8 cellular contexts compared by ENCODE assay signal in genomic region chr22:23179381-23180294, GRCh38. TPM values are rescaled to one million over a fixed set of nuclear protein-coding genes. Genes with fewer than 3 reads are reported as not detected.
DNase-seq lines count a peak whose midpoint lies in the region; ATAC-seq and TF ChIP-seq lines count a peak whose summit lies in the region.

No MANE protein-coding gene starts in this region.

- H2AFZ ChIP-seq in mammary epithelial cell (ENCODE audit: low read depth, low read length), result peak overlapping the region; percentile 90

- H3K4me3 ChIP-seq in mammary epithelial cell (replicated peaks in 1 of 3; ENCODE audit: insufficient read depth in 1 of 3, low read depth in 2 of 3, low read length in 3 of 3), result peak overlapping the region; percentile 33 to 79 (median 78)
- no peak overlapping the region for H3K4me3 ChIP-seq in lung
- peak overlapping the region in 2 of 3 donors; percentile 30 to 36 for H3K4me3 ChIP-seq in thyroid gland (replicated peaks in 1 of 3)

- H3K4me2 ChIP-seq in mammary epithelial cell (ENCODE audit: insufficient read depth, low read depth, low read length), result peak overlapping the region; percentile 84

- CTCF ChIA-PET in mammary epithelial cell (lab: Charles Lee; ENCODE audit: low non-redundant PET), result interaction anchor here (1.1 to 1.2 kb wide), 2 partner anchors 99 to 102 kb away, joined by 4 to 7 read pairs; no protein-coding TSS in a partner anchor

- peaks cover 10% of the 10 kb centered on the region for H3K9me3 ChIP-seq in mammary epithelial cell (replicated peaks; ENCODE audit: insufficient read depth, low read length)
- H3K9me3 ChIP-seq in lung (ENCODE audit: control insufficient read depth in 2 of 2, insufficient read depth in 1 of 2, low read length in 1 of 2), result peaks cover 0 to 6% of the 10 kb centered on the region in 2 donors
- H3K9me3 ChIP-seq in thyroid gland, result no peaks in the 10 kb centered on the region

- no peak overlapping the region for H3K9ac ChIP-seq in mammary epithelial cell (ENCODE audit: insufficient read depth, low read length)

- H3K27me3 ChIP-seq in mammary epithelial cell (ENCODE audit: insufficient read depth, low read length) (no peaks in the 10 kb centered on the region), lung (ENCODE audit: control insufficient read depth, insufficient read depth) (no peaks in the 10 kb centered on the region), thyroid gland (no peaks in the 10 kb centered on the region)

- no peak for ATAC-seq in lung (ENCODE audit: insufficient read depth, low FRiP score)

- H4K20me1 ChIP-seq in mammary epithelial cell (ENCODE audit: insufficient read depth, low read length), result no peaks in the 10 kb centered on the region

- BruUV-seq in mammary epithelial cell (replicated peaks; lab: Mats Ljungman, UMichigan), result no TSS peak

- peaks cover 39% of the 10 kb centered on the region for H3K79me2 ChIP-seq in mammary epithelial cell (ENCODE audit: insufficient read depth, low read length)

- no peaks in the 10 kb centered on the region for H3K36me3 ChIP-seq in mammary epithelial cell (ENCODE audit: insufficient read depth, low read length)
- no peaks in the 10 kb centered on the region for H3K36me3 ChIP-seq in lung (ENCODE audit: control insufficient read depth in 2 of 2, insufficient read depth in 2 of 2, low read length in 2 of 2)
- H3K36me3 ChIP-seq in thyroid gland, result no peaks in the 10 kb centered on the region

- H3K27ac ChIP-seq in mammary epithelial cell (ENCODE audit: insufficient read depth, low read depth, low read length), result peak overlapping the region; percentile 29
- peak overlapping the region; percentile 11 to 58 for H3K27ac ChIP-seq in lung (ENCODE audit: low read depth in 1 of 2, low read length in 1 of 2)
- H3K27ac ChIP-seq in thyroid gland, result peak overlapping the region; percentile 53 to 61 (median 56)

- 17% methylated on average over 20 of the region's 25 CpGs for WGBS in mammary epithelial cell (ENCODE audit: low coverage, missing lambda C conversion rate)
- 40 to 52% methylated on average over 25 of the region's 25 CpGs for WGBS in lung, 2 donors
- 51 to 59% methylated on average over 4 to 16 of the region's 25 CpGs for WGBS in thyroid gland, 2 donors

- H3K4me1 ChIP-seq in mammary epithelial cell (ENCODE audit: insufficient read depth, low read length), result peaks cover 32% of the 10 kb centered on the region
- peaks cover 3 to 15% of the 10 kb centered on the region in 2 donors for H3K4me1 ChIP-seq in lung (ENCODE audit: control insufficient read depth in 2 of 2, insufficient read depth in 2 of 2, low read length in 2 of 2)
- peaks cover 42% of the 10 kb centered on the region in 2 donors for H3K4me1 ChIP-seq in thyroid gland

- peak; percentile 23 for DNase-seq in Caki2 (ENCODE audit: low read depth)
- DNase-seq in NCI-H69 (lab: John Stamatoyannopoulos, UW), result peak; percentile 77
- peak; percentile 28 for DNase-seq in mammary epithelial cell
- DNase-seq in lung (ENCODE audit: low spot score), result no peak
- peak; percentile 55 for DNase-seq in thyroid gland
- no peak for DNase-seq in HCEC 1CT
- DNase-seq in activated gamma-delta T cell treated with Interleukin-2 at 50 U/mL for 16 hours, result no peak
- no peak for DNase-seq in pons (ENCODE audit: low spot score)

- in situ Hi-C loops in Caki2 (cut with HindIII; ENCODE audit: low pct_unique_long_range_greater_than_20kb, low sequenced_read_pairs) (no loop called here), mammary epithelial cell (cut with MboI; ENCODE audit: low sequenced_read_pairs in 2 of 2) (loop anchor here (5.0 to 25.0 kb wide), 5 partner anchors 55 to 208 kb away; no protein-coding TSS in a partner anchor)

- dilution Hi-C loops in mammary epithelial cell (cut with HindIII; ENCODE audit: low sequenced_read_pairs), result no loop called here

- TF ChIP-seq POLR2A in thyroid gland (IDR thresholded peaks at IDR 0.05), result no peak

- intact Hi-C loops in mammary epithelial cell (cut with micrococcal nuclease) (loop anchor here (1.0 to 5.0 kb wide), 2 partner anchors 207 to 358 kb away; no protein-coding TSS in a partner anchor), thyroid gland (cut with DNase I) (loop anchor here (2.0 to 5.0 kb wide), 2 partner anchors 38 to 101 kb away; no protein-coding TSS in a partner anchor)

- TF ChIP-seq CTCF in mammary epithelial cell (conservative IDR thresholded peaks at IDR 0.05 in 1 of 2, IDR thresholded peaks at IDR 0.05 in 1 of 2; ENCODE audit: extremely low read depth in 1 of 2, insufficient read depth in 1 of 2, low read depth in 1 of 2, low read length in 2 of 2), result no peak
- TF ChIP-seq CTCF in lung (IDR thresholded peaks at IDR 0.05; ENCODE audit: control extremely low read depth, extremely low read depth), result no peak
- no peak for TF ChIP-seq CTCF in thyroid gland (IDR thresholded peaks at IDR 0.05)

RNA-seq across cellular contexts. Expression of gene BCR, which starts 0.7 kb away (rescaled TPM):
- 41.9 and 60.7 TPM in 2 replicates for total RNA-seq in Caki2 (2014; rRNA removed; shearing (Covaris generic); ENCODE audit: low replicate concordance)
- total RNA-seq in mammary epithelial cell, result 10 to 100 TPM; 67.7 to 69.7 TPM
- polyA plus RNA-seq in mammary epithelial cell, result 59.1 TPM
- polyA minus RNA-seq in mammary epithelial cell, result 235 TPM
- 10 to 100 TPM; 28.4 to 67.3 TPM for total RNA-seq in lung
- polyA plus RNA-seq in lung, result 10 to 100 TPM; 21.8 to 35.2 TPM
- total RNA-seq in thyroid gland, result 100 to 1,000 TPM in 1 of 4 donors, 10 to 100 TPM in 3; 80.1 to 127 (median 87.7) TPM

RNA-seq across cellular contexts. Expression of gene RAB36, which starts 34.4 kb away (rescaled TPM):
- 9.1 and 10.9 TPM in 2 replicates for total RNA-seq in Caki2 (2014; rRNA removed; shearing (Covaris generic); ENCODE audit: low replicate concordance)
- total RNA-seq in mammary epithelial cell (1 to 10 TPM; 8.6 to 8.7 TPM), lung (10 to 100 TPM; 11.2 to 27.5 TPM), thyroid gland (10 to 100 TPM; 10.9 to 33.4 (median 27.8) TPM)
- polyA plus RNA-seq in mammary epithelial cell (7.6 TPM), lung (1 to 10 TPM; 4.4 to 8.0 TPM)
- polyA minus RNA-seq in mammary epithelial cell, result 20.8 TPM

RNA-seq across cellular contexts. Expression of gene RSPH14, which starts 37.8 kb away (rescaled TPM):
- total RNA-seq in Caki2 (2014; rRNA removed; shearing (Covaris generic); ENCODE audit: low replicate concordance), result 0.26 and 2.3 TPM in 2 replicates
- total RNA-seq in mammary epithelial cell, result under 1 TPM in 1 of 2 donors, not detected in 1; 0.42 TPM
- not detected for polyA plus RNA-seq in mammary epithelial cell
- not detected for polyA minus RNA-seq in mammary epithelial cell
- total RNA-seq in lung, result 1 to 10 TPM; 4.1 to 5.8 TPM
- polyA plus RNA-seq in lung, result 1 to 10 TPM; 1.5 to 1.7 TPM
- 1 to 10 TPM in 2 of 4 donors, not detected in 2; 1.1 to 3.0 TPM for total RNA-seq in thyroid gland

Comparison
In these comparisons a context has a peak if more than half of its experiments do, and no peak if none do; other contexts are left out.
1. DNase-seq: peak in Caki2 (single experiment), NCI-H69 (single experiment), mammary epithelial cell (single experiment) and thyroid gland (2 of 2); none in lung (single experiment), HCEC 1CT (single experiment), activated gamma-delta T cell treated with Interleukin-2 at 50 U/mL for 16 hours (single experiment) and pons (single experiment).
2. Peak in every context shown above with its lines, with median percentiles within 50 percentile points of each other: H3K27ac ChIP-seq.